Comparison of ENCODE assay signal across 14 cellular contexts in the genomic region with DNA sequence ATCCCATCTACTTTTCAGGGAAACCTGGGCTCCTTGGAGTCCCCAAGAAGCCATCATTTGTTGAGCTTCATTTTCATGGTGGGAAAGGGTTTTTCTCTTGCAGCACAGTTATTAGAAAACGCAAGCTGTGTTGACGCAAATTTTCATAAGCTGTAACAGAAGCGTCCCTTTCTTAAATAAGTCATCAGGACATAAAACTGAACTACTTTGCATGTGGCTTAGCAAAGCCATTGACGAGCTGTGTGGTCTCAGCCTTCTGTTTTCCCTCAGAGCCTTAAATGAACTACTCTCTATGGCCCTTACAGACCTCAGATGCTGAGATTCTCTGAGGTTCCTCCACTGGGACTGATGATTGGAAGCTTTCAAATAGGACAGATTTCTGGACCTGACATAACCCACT.
A peak's percentile ranks its signal among the peaks of the same experiment; 100 is the strongest.
DNase-seq lines count a peak whose midpoint lies in the region; ATAC-seq and TF ChIP-seq lines count a peak whose summit lies in the region.
"Had no signal": no experiment of that assay in that cellular context is flagged by ENCODE, and none has a peak within 500 bp of the region (broad histone marks: within the 10 kb centered on the region; RNA-seq: fewer than 3 reads in every experiment).

No MANE protein-coding gene starts in this region.

- peaks cover 3% of the 10 kb centered on the region for H3K9me3 Mint-ChIP-seq in activated naive CD4-positive, alpha-beta T cell treated with anti-CD3 and anti-CD28 coated beads, Interleukin-2, amount 50 U/mL, for 24 hours
- H3K9me3 Mint-ChIP-seq in activated naive CD4-positive, alpha-beta T cell treated with anti-CD3 and anti-CD28 coated beads, Interleukin-2, amount 10 ng/mL, durations not matched to agents 7 days and 5 days = peaks cover 1% of the 10 kb centered on the region

- no peak for TF ChIP-seq CTCF in Peyer's patch (IDR thresholded peaks at IDR 0.05)

- H3K27ac Mint-ChIP-seq in activated naive CD4-positive, alpha-beta T cell treated with anti-CD3 and anti-CD28 coated beads, Interleukin-2, amount 50 U/mL, for 24 hours = peak overlapping the region; percentile 63
- H3K27ac Mint-ChIP-seq in activated naive CD4-positive, alpha-beta T cell treated with anti-CD3 and anti-CD28 coated beads, Interleukin-2, amount 10 ng/mL, durations not matched to agents 7 days and 5 days = no peak overlapping the region
- H3K27ac Mint-ChIP-seq: T-helper 1 cell treated with Interleukin-12 subunit alpha and Interleukin-12 subunit beta and Interleukin-4 antibody, amounts not matched to agents 30 μg/mL and 1 μg/mL, for 36 hours had no signal

- ATAC-seq in HG02763 (IDR thresholded peaks at IDR 0.05; ENCODE audit: unreplicated experiment) = peak; percentile 84
- ATAC-seq in HG03469 (IDR thresholded peaks at IDR 0.05; ENCODE audit: unreplicated experiment) = peak; percentile 78

- H3K9me3 ChIP-seq in Peyer's patch = no peaks in the 10 kb centered on the region

- TF ChIP-seq POLR2A in Peyer's patch (IDR thresholded peaks at IDR 0.05) = no peak

- H3K27ac ChIP-seq in Peyer's patch = no peak overlapping the region
- H3K27ac ChIP-seq: 22Rv1 had no signal

- H3K36me3 Mint-ChIP-seq in activated naive CD4-positive, alpha-beta T cell treated with anti-CD3 and anti-CD28 coated beads, Interleukin-2, amount 50 U/mL, for 24 hours = peaks cover 1% of the 10 kb centered on the region
- H3K36me3 Mint-ChIP-seq in activated naive CD4-positive, alpha-beta T cell treated with anti-CD3 and anti-CD28 coated beads, Interleukin-2, amount 10 ng/mL, durations not matched to agents 7 days and 5 days = peaks cover 3% of the 10 kb centered on the region

- H3K4me1 Mint-ChIP-seq in activated naive CD4-positive, alpha-beta T cell treated with anti-CD3 and anti-CD28 coated beads, Interleukin-2, amount 50 U/mL, for 24 hours = peaks cover 47% of the 10 kb centered on the region
- H3K4me1 Mint-ChIP-seq in activated naive CD4-positive, alpha-beta T cell treated with anti-CD3 and anti-CD28 coated beads, Interleukin-2, amount 10 ng/mL, durations not matched to agents 7 days and 5 days = peaks cover 38% of the 10 kb centered on the region

- no peaks in the 10 kb centered on the region for H3K27me3 Mint-ChIP-seq in activated naive CD4-positive, alpha-beta T cell treated with anti-CD3 and anti-CD28 coated beads, Interleukin-2, amount 50 U/mL, for 24 hours
- peaks cover 5% of the 10 kb centered on the region for H3K27me3 Mint-ChIP-seq in activated naive CD4-positive, alpha-beta T cell treated with anti-CD3 and anti-CD28 coated beads, Interleukin-2, amount 10 ng/mL, durations not matched to agents 7 days and 5 days

- H3K36me3 ChIP-seq in Peyer's patch = no peaks in the 10 kb centered on the region

- intact Hi-C loops in posterior cingulate gyrus (cut with DNase I) = no loop called here

- H3K4me3 ChIP-seq in Peyer's patch = no peak overlapping the region

- peaks cover 0 to 3% (median 0%) of the 10 kb centered on the region in 4 donors for H3K4me1 ChIP-seq in Peyer's patch

- no peak overlapping the region for H3K4me3 Mint-ChIP-seq in activated naive CD4-positive, alpha-beta T cell treated with anti-CD3 and anti-CD28 coated beads, Interleukin-2, amount 50 U/mL, for 24 hours
- H3K4me3 Mint-ChIP-seq in activated naive CD4-positive, alpha-beta T cell treated with anti-CD3 and anti-CD28 coated beads, Interleukin-2, amount 10 ng/mL, durations not matched to agents 7 days and 5 days = no peak overlapping the region
- H3K4me3 Mint-ChIP-seq: T-helper 1 cell treated with Interleukin-12 subunit alpha and Interleukin-12 subunit beta and Interleukin-4 antibody, amounts not matched to agents 30 μg/mL and 1 μg/mL, for 36 hours had no signal

- DNase-seq in activated naive CD4-positive, alpha-beta T cell treated with anti-CD3 and anti-CD28 coated beads, Interleukin-2, amount 10 ng/mL, durations not matched to agents 7 days and 5 days = no peak
- no peak for DNase-seq in Peyer's patch
- DNase-seq in SW 1271 (lab: John Stamatoyannopoulos, UW) = no peak
- no peak for DNase-seq in posterior cingulate gyrus
- no peak for DNase-seq in SKM-1 (lab: John Stamatoyannopoulos, UW; ENCODE audit: unreplicated experiment)
- DNase-seq: H7; NCI-H510A treated with DMSO at 0.1 percent for 48 hours; nucleus accumbens; stimulated activated CD4-positive, alpha-beta T cell treated with anti-CD3 and anti-CD28 coated beads, Interleukin-4, amount 100 ng/mL, for 1 hour had no signal

- CTCF ChIA-PET in activated naive CD4-positive, alpha-beta T cell treated with anti-CD3 and anti-CD28 coated beads, Interleukin-2, amount 10 ng/mL, durations not matched to agents 7 days and 5 days (lab: Charles Lee) = interaction anchor here (1.7 to 2.2 kb wide), 2 partner anchors 9 to 15 kb away, joined by 4 to 6 read pairs; no protein-coding TSS in a partner anchor

- H3K27me3 ChIP-seq in Peyer's patch = no peaks in the 10 kb centered on the region
